ENCODE assay signal across 16 cellular contexts in the genomic region with DNA sequence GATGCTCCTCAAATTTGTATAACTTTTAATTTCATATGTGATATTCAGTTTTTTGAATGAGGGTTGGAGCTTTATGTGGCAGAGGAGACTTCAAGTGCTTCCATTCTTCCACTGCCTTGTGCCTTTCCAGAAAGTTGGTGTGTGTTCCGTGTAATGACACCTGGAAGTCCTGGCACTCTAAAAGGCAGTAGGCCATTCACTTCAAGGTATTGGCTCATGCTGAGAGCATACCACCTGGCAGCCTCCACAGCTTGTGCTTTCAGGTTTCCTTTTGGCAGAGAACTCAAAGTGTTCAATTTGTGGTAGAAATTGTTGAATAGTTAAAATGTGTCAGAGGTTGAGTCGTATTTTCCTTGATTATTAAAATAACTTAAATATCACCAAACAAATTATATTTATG. TPM values are rescaled to one million over a fixed set of nuclear protein-coding genes. Genes with fewer than 3 reads are reported as not detected.
"Had no signal": no experiment of that assay in that cellular context is flagged by ENCODE, and none has a peak within 500 bp of the region (broad histone marks: within the 10 kb centered on the region; RNA-seq: fewer than 3 reads in every experiment).

No MANE protein-coding gene starts in this region.

- H3K36me3 ChIP-seq: brain microvascular endothelial cell had no signal

- H3K36me3 Mint-ChIP-seq: activated CD8-positive, alpha-beta memory T cell treated with anti-CD3 and anti-CD28 coated beads, Interleukin-2, amount 10 ng/mL, durations not matched to agents 7 days and 5 days had no signal

- H2AFZ ChIP-seq: parathyroid adenoma had no signal

- DNase-seq: activated CD4-positive, alpha-beta T cell treated with anti-CD3 and anti-CD28 coated beads, Interleukin-2, amount 50 U/mL, for 4 hours; activated CD4-positive, CD25-positive, alpha-beta regulatory T cell treated with anti-CD3 and anti-CD28 coated beads, Interleukin-2, amount 50 U/mL, for 72 hours; activated CD8-positive, alpha-beta memory T cell treated with anti-CD3 and anti-CD28 coated beads, Interleukin-2, amount 10 ng/mL, durations not matched to agents 7 days and 5 days; activated effector memory CD4-positive, alpha-beta T cell treated with Interleukin-2 at 50 U/mL for 16 hours; activated T-cell treated with anti-CD3 and anti-CD28 coated beads, Interleukin-2, amount 50 U/mL, for 24 hours; amniotic stem cell; brain microvascular endothelial cell; hypothalamus; naive B cell; retina; stimulated activated CD4-positive, alpha-beta T cell treated with anti-CD3 and anti-CD28 coated beads, Interleukin-15, amount 100 ng/mL, for 24 hours; stimulated activated CD4-positive, alpha-beta T cell treated with anti-CD3 and anti-CD28 coated beads, Interleukin-4, amount 100 ng/mL, for 24 hours had no signal

- H3K79me2 ChIP-seq: parathyroid adenoma had no signal

- H3K4me3 Mint-ChIP-seq: activated CD8-positive, alpha-beta memory T cell treated with anti-CD3 and anti-CD28 coated beads, Interleukin-2, amount 10 ng/mL, durations not matched to agents 7 days and 5 days; activated T-cell treated with anti-CD3 and anti-CD28 coated beads, Interleukin-2, amount 50 U/mL, for 24 hours; naive B cell; stimulated activated naive CD8-positive, alpha-beta T cell treated with anti-CD3 and anti-CD28 coated beads, Interleukin-15, Interleukin-2, amounts not matched to agents 100 ng/mL and 50 ng/mL, for 24 hours had no signal

- H3K4me1 Mint-ChIP-seq: activated CD8-positive, alpha-beta memory T cell treated with anti-CD3 and anti-CD28 coated beads, Interleukin-2, amount 10 ng/mL, durations not matched to agents 7 days and 5 days; naive B cell had no signal

- H3K4me1 ChIP-seq: parathyroid adenoma had no signal

- H3K27me3 ChIP-seq: brain microvascular endothelial cell had no signal

- H3K27ac ChIP-seq: brain microvascular endothelial cell, parathyroid adenoma had no signal

- H3K27ac Mint-ChIP-seq: activated CD8-positive, alpha-beta memory T cell treated with anti-CD3 and anti-CD28 coated beads, Interleukin-2, amount 10 ng/mL, durations not matched to agents 7 days and 5 days; activated naive CD4-positive, alpha-beta T cell treated with anti-CD3 and anti-CD28 coated beads, Interleukin-2, amount 50 U/mL, for 72 hours; activated T-cell treated with anti-CD3 and anti-CD28 coated beads, Interleukin-2, amount 50 U/mL, for 24 hours; stimulated activated naive CD8-positive, alpha-beta T cell treated with anti-CD3 and anti-CD28 coated beads, Interleukin-15, Interleukin-2, amounts not matched to agents 100 ng/mL and 50 ng/mL, for 24 hours had no signal

- H3K27me3 Mint-ChIP-seq: activated CD8-positive, alpha-beta memory T cell treated with anti-CD3 and anti-CD28 coated beads, Interleukin-2, amount 10 ng/mL, durations not matched to agents 7 days and 5 days; activated T-cell treated with anti-CD3 and anti-CD28 coated beads, Interleukin-2, amount 50 U/mL, for 24 hours; naive B cell; stimulated activated naive CD8-positive, alpha-beta T cell treated with anti-CD3 and anti-CD28 coated beads, Interleukin-15, Interleukin-2, amounts not matched to agents 100 ng/mL and 50 ng/mL, for 24 hours had no signal

- ATAC-seq: activated CD8-positive, alpha-beta memory T cell treated with anti-CD3 and anti-CD28 coated beads, Interleukin-2, amount 10 ng/mL, durations not matched to agents 7 days and 5 days; activated naive CD4-positive, alpha-beta T cell treated with anti-CD3 and anti-CD28 coated beads, Interleukin-2, amount 50 U/mL, for 72 hours; esophagus mucosa had no signal

RNA-seq across cellular contexts. Expression of gene GRIA2, which starts 49.6 kb away (rescaled TPM):
- total RNA-seq: activated CD8-positive, alpha-beta memory T cell treated with anti-CD3 and anti-CD28 coated beads, Interleukin-2, amount 10 ng/mL, durations not matched to agents 7 days and 5 days; activated naive CD4-positive, alpha-beta T cell treated with anti-CD3 and anti-CD28 coated beads, Interleukin-2, amount 50 U/mL, for 72 hours; esophagus mucosa had no signal
